Comparison of ENCODE assay signal across 7 cellular contexts in the genomic region with DNA sequence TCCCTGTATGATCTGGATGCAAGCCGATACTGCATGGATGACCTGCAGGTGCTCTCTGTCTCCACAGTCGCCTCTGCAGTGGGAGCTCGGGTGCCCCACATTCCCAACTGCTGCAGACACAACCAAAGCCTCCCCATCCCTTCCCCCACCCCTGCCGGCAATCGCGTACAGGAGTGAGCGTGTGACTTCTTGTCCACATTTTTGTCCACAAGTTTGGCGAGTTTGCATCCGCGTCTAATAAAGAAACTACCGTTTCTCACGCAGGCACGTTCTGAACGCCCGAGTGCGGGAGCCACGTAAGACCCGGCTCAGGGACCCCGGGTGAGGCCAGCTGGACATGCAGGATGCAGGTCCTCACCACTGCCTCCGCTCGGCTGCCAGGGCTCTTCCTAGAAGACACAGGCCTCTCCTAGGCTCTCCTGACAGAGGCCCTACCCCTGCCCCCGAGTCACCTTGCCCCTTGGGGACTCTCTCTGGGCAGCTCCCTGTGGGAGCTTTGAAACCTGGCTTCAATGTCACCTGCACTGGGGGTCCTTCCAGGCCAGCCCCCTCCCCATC. TPM values are rescaled to one million over a fixed set of nuclear protein-coding genes. Genes with fewer than 3 reads are reported as not detected.
DNase-seq lines count a peak whose midpoint lies in the region; ATAC-seq and TF ChIP-seq lines count a peak whose summit lies in the region.
"Not testable (repeated sequence)": the region's sequence is repeated elsewhere in the genome, so short reads cannot be mapped to it uniquely, and the experiment has no call there.

No MANE protein-coding gene starts in this region.

- not testable (repeated sequence) for H3K4me1 Mint-ChIP-seq in activated CD8-positive, alpha-beta T cell treated with anti-CD3 and anti-CD28 coated beads, Interleukin-2, amount 10 ng/mL, durations not matched to agents 7 days and 5 days (ENCODE audit: low read depth); endodermal cell
- H3K4me1 Mint-ChIP-seq in osteocyte (ENCODE audit: unreplicated experiment), result peaks cover 42% of the 10 kb centered on the region

- peak; percentile 26 for DNase-seq in GM23248
- DNase-seq in activated CD8-positive, alpha-beta T cell treated with anti-CD3 and anti-CD28 coated beads, Interleukin-2, amount 10 ng/mL, durations not matched to agents 7 days and 5 days; osteocyte (ENCODE audit: extremely low spot score, unreplicated experiment); transverse colon: not testable (repeated sequence)
- peak; percentile 37 for DNase-seq in endodermal cell
- DNase-seq in foreskin keratinocyte, result peak in 1 of 2 donors; percentile 23

- H3K27me3 ChIP-seq in GM23248 (replicated peaks; ENCODE audit: insufficient read depth); endodermal cell (ENCODE audit: control insufficient read depth, insufficient read depth, low read length, poor library complexity, severe bottlenecking); foreskin keratinocyte; skeletal muscle satellite cell (ENCODE audit: control insufficient read depth, insufficient read depth, low read length); transverse colon: not testable (repeated sequence)

- not testable (repeated sequence) for H3K4me2 ChIP-seq in GM23248 (ENCODE audit: unreplicated experiment)
- H3K4me2 ChIP-seq in skeletal muscle satellite cell (ENCODE audit: low read length), result peak overlapping the region; percentile 41

- not testable (repeated sequence) for H3K36me3 Mint-ChIP-seq in activated CD8-positive, alpha-beta T cell treated with anti-CD3 and anti-CD28 coated beads, Interleukin-2, amount 10 ng/mL, durations not matched to agents 7 days and 5 days (ENCODE audit: low read depth); endodermal cell (ENCODE audit: low read depth); osteocyte (ENCODE audit: unreplicated experiment)

- TF ChIP-seq POLR2A in transverse colon (IDR thresholded peaks at IDR 0.05), result not testable (repeated sequence)

- intact Hi-C loops in transverse colon (cut with DNase I; ENCODE audit: low total_unique reads), result not testable (repeated sequence)

- in situ Hi-C loops in GM23248 (cut with MboI), result not testable (repeated sequence)
- in situ Hi-C loops in transverse colon (cut with MboI; ENCODE audit: low pct_ligation_motif_present in 1 of 4, low pct_unique_long_range_greater_than_20kb in 1 of 4, low sequenced_read_pairs in 3 of 4), result loop anchor here in 1 of 4 donors (25.0 kb wide), 1 partner anchor 118 kb away; the partner anchor contains the start of genes NPW and ZNF598

- H3K9me3 Mint-ChIP-seq in activated CD8-positive, alpha-beta T cell treated with anti-CD3 and anti-CD28 coated beads, Interleukin-2, amount 10 ng/mL, durations not matched to agents 7 days and 5 days (ENCODE audit: insufficient read depth); endodermal cell; osteocyte (ENCODE audit: unreplicated experiment): not testable (repeated sequence)

- TF ChIP-seq EP300 in transverse colon (IDR thresholded peaks at IDR 0.05; ENCODE audit: low read depth), result not testable (repeated sequence)

- H3K9me3 ChIP-seq in GM23248 (ENCODE audit: low read depth); endodermal cell (ENCODE audit: control insufficient read depth, low read length); skeletal muscle satellite cell (replicated peaks; ENCODE audit: low read length); transverse colon: not testable (repeated sequence)

- 47% methylated on average over 20 to 21 of the region's 22 CpGs for WGBS in GM23248 (ENCODE audit: low coverage in 1 of 2, low lambda C conversion rate in 2 of 2, missing lambda C conversion rate in 2 of 2), 2 experiments
- whole genome bisulfite sequencing in endodermal cell (ENCODE audit: insufficient coverage in 1 of 2, insufficient read length in 1 of 2), 2 experiments, result 87 to 94% methylated on average over 6 to 22 of the region's 22 CpGs
- WGBS in transverse colon (ENCODE audit: low coverage in 1 of 2), 2 donors, result 68% methylated on average over 22 of the region's 22 CpGs; no CpG with 5 or more reads in 1 of the 2 donors

- H3F3A ChIP-seq in GM23248 (ENCODE audit: insufficient read depth), result peaks cover 12% of the 10 kb centered on the region; the same call in 1 of the 2 replicates

- H3K4me3 Mint-ChIP-seq in activated CD8-positive, alpha-beta T cell treated with anti-CD3 and anti-CD28 coated beads, Interleukin-2, amount 10 ng/mL, durations not matched to agents 7 days and 5 days; endodermal cell; osteocyte (ENCODE audit: unreplicated experiment): not testable (repeated sequence)

- POLR2A ChIA-PET in activated CD8-positive, alpha-beta T cell treated with anti-CD3 and anti-CD28 coated beads, Interleukin-2, amount 10 ng/mL, durations not matched to agents 7 days and 5 days (lab: Charles Lee), result not testable (repeated sequence)

- not testable (repeated sequence) for H3K36me3 ChIP-seq in GM23248 (ENCODE audit: low read depth); endodermal cell (ENCODE audit: control insufficient read depth, insufficient read depth, low read length); skeletal muscle satellite cell (ENCODE audit: insufficient read depth, low read length); transverse colon

- ATAC-seq in activated CD8-positive, alpha-beta T cell treated with anti-CD3 and anti-CD28 coated beads, Interleukin-2, amount 10 ng/mL, durations not matched to agents 7 days and 5 days, result not testable (repeated sequence)
- peak; percentile 3 for ATAC-seq in foreskin keratinocyte

- not testable (repeated sequence) for H4K20me1 ChIP-seq in GM23248 (ENCODE audit: insufficient read depth)

- TF ChIP-seq CTCF in endodermal cell (conservative IDR thresholded peaks at IDR 0.05); foreskin keratinocyte (conservative IDR thresholded peaks at IDR 0.05); osteocyte (IDR thresholded peaks at IDR 0.05); transverse colon (IDR thresholded peaks at IDR 0.05): not testable (repeated sequence)

- not testable (repeated sequence) for H3K4me3 ChIP-seq in GM23248; endodermal cell (ENCODE audit: low read length); skeletal muscle satellite cell (ENCODE audit: low read length); transverse colon

- peak overlapping the region; percentile 42; the same call in 1 of the 2 replicates for H3K9ac ChIP-seq in GM23248
- H3K9ac ChIP-seq in endodermal cell (ENCODE audit: extremely low read depth, low read length, poor library complexity, severe bottlenecking); skeletal muscle satellite cell (ENCODE audit: low read depth, low read length): not testable (repeated sequence)

- H3K4me1 ChIP-seq in GM23248 (ENCODE audit: insufficient read depth) (peaks cover 35% of the 10 kb centered on the region), skeletal muscle satellite cell (ENCODE audit: control insufficient read depth, insufficient read depth, low read length) (peaks cover 37% of the 10 kb centered on the region), transverse colon (peaks cover 16 to 62% (median 35%) of the 10 kb centered on the region in 4 donors)
- H3K4me1 ChIP-seq in endodermal cell (ENCODE audit: control insufficient read depth, insufficient read depth, low read length); foreskin keratinocyte: not testable (repeated sequence)

- CTCF ChIA-PET in activated CD8-positive, alpha-beta T cell treated with anti-CD3 and anti-CD28 coated beads, Interleukin-2, amount 10 ng/mL, durations not matched to agents 7 days and 5 days (lab: Charles Lee), result not testable (repeated sequence)

- H3K79me2 ChIP-seq in GM23248 (ENCODE audit: insufficient read depth), result peaks cover 88% of the 10 kb centered on the region

- not testable (repeated sequence) for H3K9me2 ChIP-seq in GM23248 (ENCODE audit: insufficient read depth)

- not testable (repeated sequence) for H3K27me3 Mint-ChIP-seq in activated CD8-positive, alpha-beta T cell treated with anti-CD3 and anti-CD28 coated beads, Interleukin-2, amount 10 ng/mL, durations not matched to agents 7 days and 5 days (ENCODE audit: low read depth); endodermal cell (ENCODE audit: insufficient read depth); osteocyte (ENCODE audit: unreplicated experiment)

- not testable (repeated sequence) for H2AFZ ChIP-seq in GM23248

- H3K27ac ChIP-seq in GM23248, result peak overlapping the region; percentile 73; the same call in 1 of the 2 replicates
- not testable (repeated sequence) for H3K27ac ChIP-seq in endodermal cell (ENCODE audit: low read depth, low read length); foreskin keratinocyte
- peak overlapping the region; percentile 29 to 92 (median 92) for H3K27ac ChIP-seq in transverse colon

- peak overlapping the region; percentile 20 for H3K27ac Mint-ChIP-seq in activated CD8-positive, alpha-beta T cell treated with anti-CD3 and anti-CD28 coated beads, Interleukin-2, amount 10 ng/mL, durations not matched to agents 7 days and 5 days
- not testable (repeated sequence) for H3K27ac Mint-ChIP-seq in endodermal cell
- peak overlapping the region; percentile 14 for H3K27ac Mint-ChIP-seq in osteocyte (ENCODE audit: unreplicated experiment)

RNA-seq across cellular contexts. Expression of gene PKD1, which starts 5.7 kb away (rescaled TPM):
- total RNA-seq in GM23248 (2014; rRNA removed; shearing (Covaris generic)), result 200 and 201 TPM in 2 replicates
- 43.7 and 48.4 TPM in 2 replicates for polyA plus RNA-seq in GM23248 (2016; fragmentation: Nextera tagmentation; extraction: Ambion mirVana)
- 10 to 100 TPM; 66.0 to 76.6 TPM for total RNA-seq in activated CD8-positive, alpha-beta T cell treated with anti-CD3 and anti-CD28 coated beads, Interleukin-2, amount 10 ng/mL, durations not matched to agents 7 days and 5 days
- 100 to 1,000 TPM; 104 to 110 TPM for total RNA-seq in endodermal cell
- polyA plus RNA-seq in endodermal cell (2013, experiment 1 of 2), result 71.3 TPM
- polyA plus RNA-seq in endodermal cell (2013, experiment 2 of 2), result 71.3 TPM
- total RNA-seq in foreskin keratinocyte, result 36.7 and 46.5 TPM in 2 replicates
- 16.8 and 19.7 TPM in 2 replicates for polyA plus RNA-seq in foreskin keratinocyte
- total RNA-seq in osteocyte, result 169 and 188 TPM in 2 replicates
- 90.8 and 110 TPM in 2 replicates for total RNA-seq in skeletal muscle satellite cell (2012; rRNA removed)
- total RNA-seq in transverse colon, result 1,000 to 10,000 TPM in 1 of 4 donors, 100 to 1,000 TPM in 3; 131 to 1,015 (median 289) TPM

RNA-seq across cellular contexts. Expression of gene RAB26, which starts 18.5 kb away (rescaled TPM):
- not detected in 2 replicates for total RNA-seq in GM23248 (2014; rRNA removed; shearing (Covaris generic))
- 0.30 and 0.71 TPM in 2 replicates for polyA plus RNA-seq in GM23248 (2016; fragmentation: Nextera tagmentation; extraction: Ambion mirVana)
- under 1 TPM; 0.26 to 0.31 TPM for total RNA-seq in activated CD8-positive, alpha-beta T cell treated with anti-CD3 and anti-CD28 coated beads, Interleukin-2, amount 10 ng/mL, durations not matched to agents 7 days and 5 days
- total RNA-seq in endodermal cell, result 1 to 10 TPM; 3.2 to 4.9 TPM
- 5.8 TPM for polyA plus RNA-seq in endodermal cell (2013, experiment 1 of 2)
- polyA plus RNA-seq in endodermal cell (2013, experiment 2 of 2), result 4.6 TPM
- 0.42 and 0.44 TPM in 2 replicates for total RNA-seq in foreskin keratinocyte
- 0.49 and 0.72 TPM in 2 replicates for polyA plus RNA-seq in foreskin keratinocyte
- total RNA-seq in osteocyte, result 2.0 and 3.4 TPM in 2 replicates
- total RNA-seq in skeletal muscle satellite cell (2012; rRNA removed), result 0.66 TPM in 1 of 2 replicates, not detected in the other
- 10 to 100 TPM in 3 of 4 donors, 1 to 10 TPM in 1; 8.3 to 28.4 (median 14.2) TPM for total RNA-seq in transverse colon

RNA-seq across cellular contexts. Expression of gene TRAF7, which starts 25.6 kb away (rescaled TPM):
- 72.7 and 74.2 TPM in 2 replicates for total RNA-seq in GM23248 (2014; rRNA removed; shearing (Covaris generic))
- polyA plus RNA-seq in GM23248 (2016; fragmentation: Nextera tagmentation; extraction: Ambion mirVana) (28.8 and 29.3 TPM in 2 replicates), foreskin keratinocyte (62.1 and 69.0 TPM in 2 replicates)
- total RNA-seq in activated CD8-positive, alpha-beta T cell treated with anti-CD3 and anti-CD28 coated beads, Interleukin-2, amount 10 ng/mL, durations not matched to agents 7 days and 5 days, result 10 to 100 TPM; 56.8 to 59.5 TPM
- total RNA-seq in endodermal cell (100 to 1,000 TPM; 108 to 110 TPM), foreskin keratinocyte (86.0 and 89.7 TPM in 2 replicates), osteocyte (78.1 and 84.9 TPM in 2 replicates), transverse colon (10 to 100 TPM; 43.4 to 80.4 (median 63.0) TPM)
- polyA plus RNA-seq in endodermal cell (2013, experiment 1 of 2), result 54.6 TPM
- polyA plus RNA-seq in endodermal cell (2013, experiment 2 of 2), result 52.1 TPM
- total RNA-seq in skeletal muscle satellite cell (2012; rRNA removed), result 55.3 and 64.7 TPM in 2 replicates
